8 cellular contexts compared by ENCODE assay signal in the genomic region with DNA sequence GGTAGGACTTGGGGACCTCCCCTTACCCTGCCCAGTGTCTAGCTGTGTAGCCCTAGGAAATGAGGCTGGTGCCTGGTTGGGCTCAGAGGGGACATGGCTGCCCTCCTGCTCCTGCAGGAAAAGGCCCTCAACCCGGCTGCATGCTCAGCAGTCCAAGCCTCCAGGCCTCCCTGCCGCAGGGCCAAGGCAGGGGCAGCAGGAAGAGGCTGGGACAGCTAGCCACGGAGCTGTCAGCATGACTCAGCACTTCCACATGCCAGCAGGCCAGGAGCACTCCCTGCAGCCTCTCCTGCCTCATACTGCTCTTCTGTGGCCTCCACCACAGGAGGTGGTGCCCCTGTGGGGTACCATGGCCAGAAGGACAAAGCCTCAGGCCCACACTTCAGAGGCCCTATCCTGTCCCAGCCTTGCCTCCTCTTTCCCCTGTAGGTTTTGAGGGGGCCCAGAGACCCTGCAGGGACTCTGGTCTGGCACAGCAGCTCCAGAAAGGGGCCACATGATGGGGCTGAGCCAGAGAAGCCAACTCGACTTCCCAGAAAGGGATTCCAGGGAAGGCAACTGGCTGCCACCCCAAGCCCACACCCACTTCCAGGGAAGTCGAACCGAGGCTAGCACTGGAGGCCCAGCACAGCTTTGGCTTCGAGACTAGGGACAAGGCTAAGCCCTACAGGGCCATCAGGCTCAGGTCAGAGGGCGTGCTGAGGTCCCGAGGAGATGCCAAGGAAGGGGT.
DNase-seq lines count a peak whose midpoint lies in the region; ATAC-seq and TF ChIP-seq lines count a peak whose summit lies in the region.

No MANE protein-coding gene starts in this region.

- H3K27me3 Mint-ChIP-seq in activated T-cell treated with anti-CD3 and anti-CD28 coated beads, Interleukin-2, amount 50 U/mL, for 24 hours, result no peaks in the 10 kb centered on the region
- no peaks in the 10 kb centered on the region for H3K27me3 Mint-ChIP-seq in nephron (ENCODE audit: low read depth)

- no peak for DNase-seq in activated T-cell treated with anti-CD3 and anti-CD28 coated beads, Interleukin-2, amount 50 U/mL, for 24 hours
- no peak for DNase-seq in activated T-cell treated with anti-CD3 and anti-CD28 coated beads, Interleukin-2, amount 50 U/mL, for 1 hour
- peak; percentile 56 for DNase-seq in T1000 (lab: John Stamatoyannopoulos, UW)
- peak; percentile 86 for DNase-seq in fibroblast of gingiva (ENCODE audit: low read depth)
- no peak for DNase-seq in NCI-H345 (lab: John Stamatoyannopoulos, UW)

- H3K9me3 Mint-ChIP-seq in activated T-cell treated with anti-CD3 and anti-CD28 coated beads, Interleukin-2, amount 50 U/mL, for 24 hours, result no peaks in the 10 kb centered on the region
- no peaks in the 10 kb centered on the region for H3K9me3 Mint-ChIP-seq in nephron

- peaks cover 98% of the 10 kb centered on the region for H3K36me3 Mint-ChIP-seq in activated T-cell treated with anti-CD3 and anti-CD28 coated beads, Interleukin-2, amount 50 U/mL, for 24 hours (ENCODE audit: low read depth)
- H3K36me3 Mint-ChIP-seq in nephron (ENCODE audit: low read depth), result peaks cover 42% of the 10 kb centered on the region

- TF ChIP-seq CTCF in nephron (IDR thresholded peaks at IDR 0.05; ENCODE audit: unreplicated experiment in 3 of 3), result no peak

- ATAC-seq in HG03565 (IDR thresholded peaks at IDR 0.05; ENCODE audit: unreplicated experiment), result no peak
- no peak for ATAC-seq in GM18520 (IDR thresholded peaks at IDR 0.05; ENCODE audit: unreplicated experiment)

- H3K4me1 Mint-ChIP-seq in activated T-cell treated with anti-CD3 and anti-CD28 coated beads, Interleukin-2, amount 50 U/mL, for 24 hours (ENCODE audit: low read depth), result peaks cover 3% of the 10 kb centered on the region
- H3K4me1 Mint-ChIP-seq in nephron, result peaks cover 25% of the 10 kb centered on the region

- H3K27ac Mint-ChIP-seq in activated T-cell treated with anti-CD3 and anti-CD28 coated beads, Interleukin-2, amount 50 U/mL, for 24 hours, result peak overlapping the region; percentile 80
- peak overlapping the region; percentile 71 to 85 (median 75) for H3K27ac Mint-ChIP-seq in nephron

- H3K4me3 Mint-ChIP-seq in activated T-cell treated with anti-CD3 and anti-CD28 coated beads, Interleukin-2, amount 50 U/mL, for 24 hours, result no peak overlapping the region
- no peak overlapping the region for H3K4me3 Mint-ChIP-seq in nephron

Comparison
In these comparisons a context has a peak if more than half of its experiments do, and no peak if none do; other contexts are left out.
1. DNase-seq: peak in T1000 (single experiment) and fibroblast of gingiva (single experiment); none in activated T-cell treated with anti-CD3 and anti-CD28 coated beads, Interleukin-2, amount 50 U/mL, for 24 hours (single experiment), activated T-cell treated with anti-CD3 and anti-CD28 coated beads, Interleukin-2, amount 50 U/mL, for 1 hour (single experiment) and NCI-H345 (single experiment).